Comparison of ENCODE assay signal across 1 cellular context in genomic region chr5:99000221-99000620, GRCh38.
TF ChIP-seq lines count a peak whose summit lies in the region.

No MANE protein-coding gene starts in this region.

TF ChIP-seq in K562, 482 proteins besides CTCF, POLR2A, EP300 and RAD21 (continued from another document):
- no peak for TF ChIP-seq TAF15 (IDR thresholded peaks at IDR 0.05; ENCODE audit: low read depth, low read length)
- no peak for TF ChIP-seq SIRT6 (IDR thresholded peaks at IDR 0.05; ENCODE audit: low read depth, low read length)
- no peak for TF ChIP-seq CREM (IDR thresholded peaks at IDR 0.05; ENCODE audit: low read depth)
- TF ChIP-seq DACH1 (IDR thresholded peaks at IDR 0.05; ENCODE audit: partially characterized antibody), result no peak
- TF ChIP-seq ZBTB34 (CRISPR knock-in tag; IDR thresholded peaks at IDR 0.05), result no peak
- no peak for TF ChIP-seq ZBTB7A (IDR thresholded peaks at IDR 0.05; ENCODE audit: borderline replicate concordance, control insufficient read depth, low read depth, low read length)
- TF ChIP-seq MCM7 (IDR thresholded peaks at IDR 0.05), result no peak
- no peak for TF ChIP-seq NUFIP1 (IDR thresholded peaks at IDR 0.05; ENCODE audit: partially characterized antibody)
- TF ChIP-seq ZNF263 (CRISPR knock-in tag; IDR thresholded peaks at IDR 0.05; ENCODE audit: borderline replicate concordance), result no peak
- no peak for TF ChIP-seq ZNF561 (CRISPR knock-in tag; conservative IDR thresholded peaks at IDR 0.05)
- TF ChIP-seq ERF (CRISPR knock-in tag; IDR thresholded peaks at IDR 0.05), result no peak
- TF ChIP-seq BRD9 (IDR thresholded peaks at IDR 0.05; ENCODE audit: low read depth, partially characterized antibody), result no peak
- no peak for TF ChIP-seq ZEB2 (IDR thresholded peaks at IDR 0.05)
